Comparison of ENCODE assay signal across 15 cellular contexts in the genomic region with DNA sequence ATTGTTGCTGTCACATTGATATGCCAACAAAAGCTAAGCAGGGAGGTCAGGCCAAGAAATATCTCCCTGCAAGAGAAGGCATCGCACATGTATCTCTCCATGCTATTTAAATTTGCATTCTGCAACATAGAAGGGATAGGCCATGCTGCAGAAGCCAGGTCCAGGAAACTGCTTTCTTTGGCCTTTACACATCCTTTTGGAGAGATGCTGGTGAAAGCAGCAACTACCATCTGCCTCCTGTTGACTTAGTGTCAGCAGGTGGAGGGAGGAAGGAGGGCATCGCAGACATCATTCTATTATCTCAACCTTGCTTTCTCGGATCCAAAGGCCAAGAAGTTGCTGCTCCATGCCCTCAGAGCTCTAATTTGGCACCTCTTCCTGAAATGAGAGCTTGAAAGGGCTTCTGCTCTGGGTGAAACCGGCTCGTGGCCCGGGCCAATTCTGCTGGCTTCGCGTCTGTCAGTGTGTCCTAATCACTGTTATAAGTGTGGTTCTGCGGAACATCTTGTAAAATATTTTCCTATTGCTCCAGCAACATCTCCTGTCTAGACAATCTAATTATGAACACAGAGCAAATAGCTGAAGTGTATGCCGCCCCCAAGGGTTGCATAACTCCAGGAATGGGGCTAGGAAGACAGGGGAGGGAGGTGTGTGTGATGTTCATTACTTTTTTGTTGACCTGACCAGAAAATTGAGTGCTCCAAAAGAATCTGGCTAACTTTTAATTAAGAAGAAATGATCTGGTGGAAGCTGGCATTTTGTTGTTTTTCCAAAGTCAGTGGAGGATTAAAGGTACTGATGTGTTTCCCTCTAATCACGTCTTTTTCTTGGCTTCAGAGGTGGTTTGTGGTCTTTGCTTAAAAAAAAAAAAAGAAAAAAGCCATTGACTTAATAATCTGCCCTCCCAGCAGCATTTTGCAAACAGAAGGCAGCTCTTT.
DNase-seq lines count a peak whose midpoint lies in the region; ATAC-seq and TF ChIP-seq lines count a peak whose summit lies in the region.
"Had no signal": no experiment of that assay in that cellular context is flagged by ENCODE, and none has a peak within 500 bp of the region (broad histone marks: within the 10 kb centered on the region; RNA-seq: fewer than 3 reads in every experiment).

No MANE protein-coding gene starts in this region.

- H3K4me1 ChIP-seq in gastroesophageal sphincter (peaks cover 0 to 14% (median 0%) of the 10 kb centered on the region in 3 donors), OCI-LY7 (ENCODE audit: insufficient read depth, low read length, poor library complexity, severe bottlenecking) (no peaks in the 10 kb centered on the region)

- intact Hi-C loops in posterior vena cava (cut with DNase I): no loop called here
- intact Hi-C loops in OCI-LY7 (cut with micrococcal nuclease; ENCODE audit: unreplicated experiment): no loop called here

- no peak overlapping the region for H2AFZ ChIP-seq in OCI-LY7 (ENCODE audit: low read length)

- DNase-seq in AG08395 (ENCODE audit: low spot score) (peak; percentile 22), NCI-H2196 treated with DMSO at 0.1 percent for 48 hours (lab: John Stamatoyannopoulos, UW; ENCODE audit: unreplicated experiment) (peak; percentile 85), posterior vena cava (ENCODE audit: low spot score) (peak; percentile 91), ACHN (no peak), OCI-LY7 (ENCODE audit: low spot score) (no peak), GF-D8 (lab: John Stamatoyannopoulos, UW) (no peak)
- DNase-seq: activated CD4-positive, alpha-beta memory T cell treated with anti-CD3 and anti-CD28 coated beads, Interleukin-2, amount 10 ng/mL, durations not matched to agents 7 days and 5 days; activated naive CD8-positive, alpha-beta T cell treated with anti-CD3 and anti-CD28 coated beads, Interleukin-2, amount 50 U/mL, for 24 hours; Karpas-422; NCI-H226; trophoblast cell had no signal

- ATAC-seq in gastroesophageal sphincter (peak; percentile 85), HG03439 (IDR thresholded peaks at IDR 0.05; ENCODE audit: unreplicated experiment) (no peak)
- ATAC-seq: activated naive CD8-positive, alpha-beta T cell treated with anti-CD3 and anti-CD28 coated beads, Interleukin-2, amount 50 U/mL, for 24 hours; Panc1 had no signal

- BruUV-seq in OCI-LY7 (replicated peaks; lab: Mats Ljungman, UMichigan): no TSS peak

- no peaks in the 10 kb centered on the region for H3K79me2 ChIP-seq in OCI-LY7 (ENCODE audit: insufficient read depth, low read depth, low read length)

- no peak for TF ChIP-seq CTCF in gastroesophageal sphincter (IDR thresholded peaks at IDR 0.05)
- TF ChIP-seq CTCF in OCI-LY7 (conservative IDR thresholded peaks at IDR 0.05; ENCODE audit: low read length): no peak

- WGBS in gastroesophageal sphincter (ENCODE audit: low coverage in 1 of 2), 2 donors: 42 to 78% methylated on average over 3 to 9 of the region's 11 CpGs

- in situ Hi-C loops in ACHN (cut with HindIII; ENCODE audit: low pct_ligation_motif_present, low pct_unique_long_range_greater_than_20kb, low sequenced_read_pairs): no loop called here

- H4K20me1 ChIP-seq in OCI-LY7 (ENCODE audit: insufficient read depth, low read length): no peaks in the 10 kb centered on the region

- no peak for TF ChIP-seq POLR2A in gastroesophageal sphincter (IDR thresholded peaks at IDR 0.05)

- no peak for TF ChIP-seq EP300 in gastroesophageal sphincter (IDR thresholded peaks at IDR 0.05)

- H3K27ac ChIP-seq in gastroesophageal sphincter (peak overlapping the region in 3 of 4 donors; percentile 53 to 63 (median 55)), OCI-LY7 (ENCODE audit: low read depth, low read length, poor library complexity, severe bottlenecking) (no peak overlapping the region)
- H3K27ac ChIP-seq: VCaP had no signal

- H3K4me3 ChIP-seq in gastroesophageal sphincter: no peak overlapping the region
- no peak overlapping the region for H3K4me3 ChIP-seq in OCI-LY7 (ENCODE audit: low read depth, low read length, poor library complexity, severe bottlenecking)

- no peaks in the 10 kb centered on the region for H3K9me3 ChIP-seq in gastroesophageal sphincter
- no peaks in the 10 kb centered on the region for H3K9me3 ChIP-seq in OCI-LY7 (ENCODE audit: low read length)

- CTCF ChIA-PET in OCI-LY7 (lab: Charles Lee; ENCODE audit: unreplicated experiment): no interaction called here

- POLR2A ChIA-PET in OCI-LY7 (lab: Charles Lee): no interaction called here

- no peaks in the 10 kb centered on the region for H3K27me3 ChIP-seq in gastroesophageal sphincter

- no peaks in the 10 kb centered on the region for H3K9me2 ChIP-seq in OCI-LY7 (ENCODE audit: insufficient read depth, low read length)

- H3K36me3 ChIP-seq in gastroesophageal sphincter (no peaks in the 10 kb centered on the region), OCI-LY7 (ENCODE audit: insufficient read depth, low read length) (no peaks in the 10 kb centered on the region)

- no peak overlapping the region for H3K4me2 ChIP-seq in OCI-LY7 (ENCODE audit: low read length)

Comparison
In these comparisons a context has a peak if more than half of its experiments do, and no peak if none do; other contexts are left out.
1. DNase-seq: peak in AG08395 (single experiment), NCI-H2196 treated with DMSO at 0.1 percent for 48 hours (single experiment) and posterior vena cava (single experiment); none in ACHN (single experiment), OCI-LY7 (single experiment) and GF-D8 (single experiment).